ENCODE assay signal across 18 cellular contexts in the genomic region with DNA sequence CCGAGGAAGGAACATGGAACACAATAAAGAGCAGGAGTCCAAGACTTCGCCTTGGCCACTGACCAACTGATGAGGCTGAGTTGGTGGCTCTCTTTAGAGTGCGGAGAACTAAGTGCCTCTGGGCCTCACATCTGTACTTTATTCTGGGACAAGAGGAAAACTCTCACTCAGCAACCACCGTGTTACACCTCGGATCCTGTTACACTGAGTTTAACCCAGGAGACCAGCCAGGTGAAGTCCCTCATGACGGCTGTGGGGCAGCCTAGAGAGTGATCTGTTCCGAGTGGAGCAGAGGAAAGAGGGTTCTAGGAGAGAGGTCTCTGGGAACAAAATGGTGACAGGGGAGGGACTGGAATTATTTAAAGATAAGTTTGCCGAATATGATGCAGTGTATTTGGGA. TPM values are rescaled to one million over a fixed set of nuclear protein-coding genes. Genes with fewer than 3 reads are reported as not detected.
DNase-seq lines count a peak whose midpoint lies in the region; ATAC-seq, FAIRE-seq and TF ChIP-seq lines count a peak whose summit lies in the region.
"Had no signal": no experiment of that assay in that cellular context is flagged by ENCODE, and none has a peak within 500 bp of the region (broad histone marks: within the 10 kb centered on the region; RNA-seq: fewer than 3 reads in every experiment).

No MANE protein-coding gene starts in this region.

- TF ChIP-seq EP300 in K562 (IDR thresholded peaks at IDR 0.05; ENCODE audit: low read length): no peak

- in situ Hi-C loops in K562 (cut with MboI): no loop called here

- H4K20me1 ChIP-seq in K562 (replicated peaks; ENCODE audit: control insufficient read depth, insufficient read depth, low read length): no peaks in the 10 kb centered on the region

- no peak for TF ChIP-seq RAD21 in K562 (CRISPR knock-in tag; conservative IDR thresholded peaks at IDR 0.05 in 1 of 2, IDR thresholded peaks at IDR 0.05 in 1 of 2)

- CTCF ChIA-PET in K562 (lab: Yijun Ruan, JAX; ENCODE audit: low intra/inter-chr PET ratio): no interaction called here

- TF ChIP-seq CTCF in K562 (IDR thresholded peaks at IDR 0.05 in 2 of 3, conservative IDR thresholded peaks at IDR 0.05 in 1 of 3; ENCODE audit: insufficient read depth in 2 of 3, low read depth in 1 of 3, low read length in 3 of 3) (no peak), parathyroid adenoma (IDR thresholded peaks at IDR 0.05) (no peak)

- FAIRE-seq in K562 (lab: Jason Lieb, UNC): no peak
- FAIRE-seq: GM12892, GM19239 had no signal

- no peak for TF ChIP-seq POLR2A in K562 (conservative IDR thresholded peaks at IDR 0.05)

- 54% methylated on average over 7 of the region's 8 CpGs for WGBS in K562 (ENCODE audit: insufficient coverage, low coverage, missing lambda C conversion rate)

- H3K4me1 ChIP-seq in K562 (replicated peaks in 1 of 2; ENCODE audit: control insufficient read depth in 2 of 2, insufficient read depth in 2 of 2, low read length in 2 of 2): no peaks in the 10 kb centered on the region
- H3K4me1 ChIP-seq in parathyroid adenoma: no peaks in the 10 kb centered on the region
- peaks cover 14 to 24% (median 16%) of the 10 kb centered on the region in 3 donors for H3K4me1 ChIP-seq in skeletal muscle tissue (ENCODE audit: control insufficient read depth in 3 of 3, insufficient read depth in 3 of 3, low read length in 3 of 3)
- H3K4me1 ChIP-seq: HAP-1 had no signal

- POLR2A ChIA-PET in K562 (lab: Yijun Ruan, JAX): interaction anchor here (1.3 kb wide), 1 partner anchor 76 kb away, joined by 4 read pairs; no protein-coding TSS in a partner anchor

- BruUV-seq in K562 (replicated peaks; lab: Mats Ljungman, UMichigan): no TSS peak

- H2AFZ ChIP-seq in K562 (ENCODE audit: low read depth, low read length) (peak overlapping the region; percentile 57), parathyroid adenoma (peak overlapping the region; percentile 53)
- H2AFZ ChIP-seq: GM23248 had no signal

- H3K27ac ChIP-seq in K562 (ENCODE audit: extremely low read depth, low read depth, low read length): no peak overlapping the region
- H3K27ac ChIP-seq in parathyroid adenoma: no peak overlapping the region
- peak overlapping the region; percentile 87 for H3K27ac ChIP-seq in skeletal muscle tissue (ENCODE audit: low read depth, low read length)
- H3K27ac ChIP-seq: GM23248 had no signal

- no peak overlapping the region for H3K4me3 ChIP-seq in K562
- H3K4me3 ChIP-seq in parathyroid adenoma (ENCODE audit: low read depth, low read length): no peak overlapping the region
- H3K4me3 ChIP-seq in skeletal muscle tissue (ENCODE audit: low read length in 3 of 3): peak overlapping the region in 2 of 3 donors; percentile 31 to 48
- H3K4me3 ChIP-seq: GM23248, HAP-1 had no signal

- DNase-seq in K562 (ENCODE audit: extremely low read depth in 1 of 4, low spot score in 3 of 4) (no peak), SKM-1 treated with dmso at 0.1 percent for 144 hours (lab: John Stamatoyannopoulos, UW; ENCODE audit: unreplicated experiment) (no peak), NCI-H2196 (lab: John Stamatoyannopoulos, UW; ENCODE audit: unreplicated experiment) (no peak)
- DNase-seq: C1 segment of cervical spinal cord; Calu3; CD4-positive, alpha-beta memory T cell; COR-L47; DMS53; DMS79 treated with DMSO at 0.1 percent for 48 hours; GF-D8; GM23248; HFFc6 had no signal

- H3K36me3 ChIP-seq in K562 (ENCODE audit: control insufficient read depth, insufficient read depth, low read length): no peaks in the 10 kb centered on the region
- H3K36me3 ChIP-seq in parathyroid adenoma (ENCODE audit: control insufficient read depth, insufficient read depth, low read length): no peaks in the 10 kb centered on the region
- no peaks in the 10 kb centered on the region for H3K36me3 ChIP-seq in skeletal muscle tissue (ENCODE audit: control insufficient read depth in 3 of 3, insufficient read depth in 3 of 3, low read length in 3 of 3)
- H3K36me3 ChIP-seq: HAP-1 had no signal

- H3K4me2 ChIP-seq in K562 (ENCODE audit: insufficient read depth, low read length) (no peak overlapping the region), parathyroid adenoma (ENCODE audit: low read length) (no peak overlapping the region)

- no peaks in the 10 kb centered on the region for H3K9me3 ChIP-seq in K562 (replicated peaks; ENCODE audit: control insufficient read depth, insufficient read depth, low read depth, low read length)
- no peaks in the 10 kb centered on the region for H3K9me3 ChIP-seq in parathyroid adenoma (ENCODE audit: control insufficient read depth, low read length)
- H3K9me3 ChIP-seq in skeletal muscle tissue (ENCODE audit: control insufficient read depth in 3 of 3, low read length in 3 of 3): no peaks in the 10 kb centered on the region
- H3K9me3 ChIP-seq: HAP-1 had no signal

- ATAC-seq in K562: no peak; the same call in 1 of the 3 replicates
- no peak for ATAC-seq in HG03460 (IDR thresholded peaks at IDR 0.05; ENCODE audit: unreplicated experiment)

- H3K27me3 ChIP-seq in K562 (ENCODE audit: control insufficient read depth in 2 of 2, insufficient read depth in 2 of 2, low read length in 2 of 2): no peaks in the 10 kb centered on the region
- H3K27me3 ChIP-seq in parathyroid adenoma (ENCODE audit: control insufficient read depth, insufficient read depth, low read length): no peaks in the 10 kb centered on the region
- no peaks in the 10 kb centered on the region for H3K27me3 ChIP-seq in skeletal muscle tissue (ENCODE audit: control insufficient read depth in 3 of 3, insufficient read depth in 3 of 3, low read length in 3 of 3)

- no peaks in the 10 kb centered on the region for H3K79me2 ChIP-seq in K562 (ENCODE audit: control insufficient read depth, insufficient read depth, low read length)
- no peaks in the 10 kb centered on the region for H3K79me2 ChIP-seq in parathyroid adenoma

- H3K9ac ChIP-seq in K562 (ENCODE audit: insufficient read depth in 1 of 2, low read depth in 2 of 2, low read length in 2 of 2) (no peak overlapping the region), parathyroid adenoma (no peak overlapping the region), skeletal muscle tissue (ENCODE audit: low read depth in 1 of 3, low read length in 3 of 3) (peak overlapping the region in 1 of 3 donors; percentile 16)
- H3K9ac ChIP-seq: GM23248 had no signal

- intact Hi-C loops in K562 (cut with micrococcal nuclease): no loop called here

- H3K9me1 ChIP-seq in K562 (ENCODE audit: control insufficient read depth, insufficient read depth, low read length): no peaks in the 10 kb centered on the region

TF ChIP-seq in K562, 482 proteins besides CTCF, POLR2A, EP300 and RAD21 (continues in another document):
- TF ChIP-seq MITF (IDR thresholded peaks at IDR 0.05) (no peak), HMG20B (CRISPR knock-in tag; IDR thresholded peaks at IDR 0.05) (no peak), CCAR2 (IDR thresholded peaks at IDR 0.05; ENCODE audit: low read depth, low read length) (no peak)

RNA-seq across cellular contexts. Expression of gene AGL, which starts 33.5 kb away (rescaled TPM):
- 8.5 and 34.7 TPM in 2 replicates for total RNA-seq in K562 (2011; cell fraction: chromatin; rRNA removed; ENCODE audit: low replicate concordance)
- total RNA-seq in K562 (2011; cell fraction: nucleolus; rRNA removed): 3.8 and 4.7 TPM in 2 replicates
- 8.9 and 12.0 TPM in 2 replicates for total RNA-seq in K562 (2011; cell fraction: nucleoplasm; rRNA removed)
- total RNA-seq in K562 (2014; rRNA removed) (7.6 and 9.0 TPM in 2 replicates), K562 (2014; rRNA removed; fragmentation: Illumina TruSeq; extraction: Trizol) (20.4 and 23.1 TPM in 2 replicates), K562 (2015; rRNA removed; fragmentation: Illumina TruSeq; extraction: Trizol) (16.1 and 16.6 TPM in 2 replicates), K562 (2021) (18.3 and 18.9 TPM in 2 replicates), skeletal muscle tissue (156 TPM)
- polyA plus RNA-seq in K562 (2011; rRNA removed) (8.1 and 12.4 TPM in 2 replicates), K562 (2014; fragmentation: Illumina TruSeq; extraction: Trizol) (11.7 and 13.7 TPM in 2 replicates), K562 (2014; fragmentation: Nextera tagmentation; extraction: Ambion mirVana) (1 to 10 TPM; 6.3 to 6.5 TPM), K562 (2014; rRNA removed) (6.3 and 6.7 TPM in 2 replicates)
- 2.2 and 3.9 TPM in 2 replicates for polyA plus RNA-seq in K562 (2011; cell fraction: cytosol; rRNA removed)
- 7.1 and 8.6 TPM in 2 replicates for polyA plus RNA-seq in K562 (2011; cell fraction: nucleus; rRNA removed)
- polyA plus RNA-seq in K562 (2012): 11.3 and 12.1 TPM in 2 replicates
- polyA minus RNA-seq in K562 (2011; rRNA and poly(A)+ RNA removed): 41.7 and 42.8 TPM in 2 replicates
- polyA minus RNA-seq in K562 (2011; cell fraction: cytosol; rRNA and poly(A)+ RNA removed): 17.7 and 20.5 TPM in 2 replicates
- 8.1 and 12.4 TPM in 2 replicates for polyA minus RNA-seq in K562 (2011; cell fraction: nucleus; rRNA and poly(A)+ RNA removed)

RNA-seq across cellular contexts. Expression of gene FRRS1, which starts 50.2 kb away (rescaled TPM):
- 114 and 187 TPM in 2 replicates for total RNA-seq in K562 (2011; cell fraction: chromatin; rRNA removed; ENCODE audit: low replicate concordance)
- 100 and 116 TPM in 2 replicates for total RNA-seq in K562 (2011; cell fraction: nucleolus; rRNA removed)
- total RNA-seq in K562 (2011; cell fraction: nucleoplasm; rRNA removed): 130 and 133 TPM in 2 replicates
- total RNA-seq in K562 (2014; rRNA removed): 17.8 and 21.7 TPM in 2 replicates
- 54.0 and 54.2 TPM in 2 replicates for total RNA-seq in K562 (2014; rRNA removed; fragmentation: Illumina TruSeq; extraction: Trizol)
- 41.2 and 43.3 TPM in 2 replicates for total RNA-seq in K562 (2015; rRNA removed; fragmentation: Illumina TruSeq; extraction: Trizol)
- 31.1 and 31.6 TPM in 2 replicates for total RNA-seq in K562 (2021)
- 41.3 and 44.7 TPM in 2 replicates for polyA plus RNA-seq in K562 (2011; rRNA removed)
- polyA plus RNA-seq in K562 (2011; cell fraction: cytosol; rRNA removed): 12.5 and 26.8 TPM in 2 replicates
- 25.7 and 36.5 TPM in 2 replicates for polyA plus RNA-seq in K562 (2011; cell fraction: nucleus; rRNA removed)
- polyA plus RNA-seq in K562 (2012): 17.5 and 23.2 TPM in 2 replicates
- polyA plus RNA-seq in K562 (2014; fragmentation: Illumina TruSeq; extraction: Trizol): 19.2 and 23.7 TPM in 2 replicates
- 1 to 10 TPM in 1 of 2 experiments, under 1 TPM in 1; 0.87 to 1.9 TPM for polyA plus RNA-seq in K562 (2014; fragmentation: Nextera tagmentation; extraction: Ambion mirVana)
- polyA plus RNA-seq in K562 (2014; rRNA removed): 14.6 and 18.6 TPM in 2 replicates
- polyA minus RNA-seq in K562 (2011; rRNA and poly(A)+ RNA removed): 150 and 168 TPM in 2 replicates
- 41.7 and 43.8 TPM in 2 replicates for polyA minus RNA-seq in K562 (2011; cell fraction: cytosol; rRNA and poly(A)+ RNA removed)
- 35.1 and 70.3 TPM in 2 replicates for polyA minus RNA-seq in K562 (2011; cell fraction: nucleus; rRNA and poly(A)+ RNA removed)
- 5.7 TPM for total RNA-seq in skeletal muscle tissue
- polyA plus RNA-seq: CD4-positive, alpha-beta memory T cell had no signal

Comparison
In these comparisons a context has a peak if more than half of its experiments do, and no peak if none do; other contexts are left out.
1. H3K4me3 ChIP-seq: peak in skeletal muscle tissue (2 of 3); none in K562 (single experiment) and parathyroid adenoma (single experiment).